ENCODE assay signal across 8 cellular contexts in genomic region chr17:28318759-28319660, GRCh38. TPM values are rescaled to one million over a fixed set of nuclear protein-coding genes. Genes with fewer than 3 reads are reported as not detected.
DNase-seq lines count a peak whose midpoint lies in the region; ATAC-seq and TF ChIP-seq lines count a peak whose summit lies in the region.

Gene TMEM97 (plus strand): TSS chr17:28319200. CDS start chr17:28319240, 40 bp downstream.

- peaks cover 17 to 33% of the 10 kb centered on the region in 2 donors for H3K36me3 Mint-ChIP-seq in activated naive CD4-positive, alpha-beta T cell treated with anti-CD3 and anti-CD28 coated beads, Interleukin-2, amount 50 U/mL, for 72 hours
- H3K36me3 Mint-ChIP-seq in glutamatergic neuron (ENCODE audit: unreplicated experiment) (no peaks in the 10 kb centered on the region), osteocyte (ENCODE audit: unreplicated experiment) (no peaks in the 10 kb centered on the region)

- H3K27me3 Mint-ChIP-seq in glutamatergic neuron (ENCODE audit: unreplicated experiment), result peaks cover 17% of the 10 kb centered on the region
- no peaks in the 10 kb centered on the region for H3K27me3 Mint-ChIP-seq in osteocyte (ENCODE audit: unreplicated experiment)

- DNase-seq in NCI-H1105 treated with DMSO at 0.1 percent for 48 hours (lab: John Stamatoyannopoulos, UW) (peak; percentile 98), SKM-1 treated with dmso at 0.1 percent for 144 hours (lab: John Stamatoyannopoulos, UW; ENCODE audit: unreplicated experiment) (peak; percentile 97), glutamatergic neuron (peak; percentile 98), osteocyte (ENCODE audit: extremely low spot score, unreplicated experiment) (peak; percentile 98)
- DNase-seq in activated naive CD4-positive, alpha-beta T cell treated with anti-CD3 and anti-CD28 coated beads, Interleukin-2, amount 50 U/mL, for 72 hours (ENCODE audit: low spot score in 2 of 2), result peak; percentile 93 to 95

- peak; percentile 96 for ATAC-seq in HG02678 (IDR thresholded peaks at IDR 0.05; ENCODE audit: unreplicated experiment)
- ATAC-seq in activated naive CD4-positive, alpha-beta T cell treated with anti-CD3 and anti-CD28 coated beads, Interleukin-2, amount 50 U/mL, for 72 hours, result peak; percentile 98 to 99

- H3K9me3 Mint-ChIP-seq in activated naive CD4-positive, alpha-beta T cell treated with anti-CD3 and anti-CD28 coated beads, Interleukin-2, amount 50 U/mL, for 72 hours, result no peaks in the 10 kb centered on the region
- peaks cover 10% of the 10 kb centered on the region for H3K9me3 Mint-ChIP-seq in glutamatergic neuron (ENCODE audit: unreplicated experiment)
- no peaks in the 10 kb centered on the region for H3K9me3 Mint-ChIP-seq in osteocyte (ENCODE audit: unreplicated experiment)

- peak within 1 kb of the TSS; percentile 85 to 94 for H3K27ac Mint-ChIP-seq in activated naive CD4-positive, alpha-beta T cell treated with anti-CD3 and anti-CD28 coated beads, Interleukin-2, amount 50 U/mL, for 72 hours
- peak within 1 kb of the TSS; percentile 99 for H3K27ac Mint-ChIP-seq in glutamatergic neuron (ENCODE audit: unreplicated experiment)
- H3K27ac Mint-ChIP-seq in osteocyte (ENCODE audit: unreplicated experiment), result peak within 1 kb of the TSS; percentile 81

- H3K9me3 ChIP-seq in thymus (ENCODE audit: control insufficient read depth), result no peaks in the 10 kb centered on the region

- no peak within 1 kb of the TSS for H3K27ac ChIP-seq in thymus (ENCODE audit: low read depth)

- peak within 1 kb of the TSS; percentile 55 for H3K4me3 ChIP-seq in thymus (ENCODE audit: low read length)

- H3K4me1 Mint-ChIP-seq in glutamatergic neuron (ENCODE audit: low read depth, unreplicated experiment), result peaks cover 27% of the 10 kb centered on the region
- H3K4me1 Mint-ChIP-seq in osteocyte (ENCODE audit: unreplicated experiment), result peaks cover 45% of the 10 kb centered on the region

- peak within 1 kb of the TSS; percentile 83 for H3K4me3 Mint-ChIP-seq in glutamatergic neuron (ENCODE audit: unreplicated experiment)
- H3K4me3 Mint-ChIP-seq in osteocyte (ENCODE audit: unreplicated experiment), result peak within 1 kb of the TSS; percentile 90

- H3K27me3 ChIP-seq in thymus (ENCODE audit: control insufficient read depth, insufficient read depth), result no peaks in the 10 kb centered on the region

- H3K4me1 ChIP-seq in thymus (ENCODE audit: control insufficient read depth, insufficient read depth, low read length), result peaks cover 10% of the 10 kb centered on the region

- TF ChIP-seq CTCF in GM12873 (IDR thresholded peaks at IDR 0.05; ENCODE audit: insufficient read depth, low read depth, low read length, missing control alignments), result peak; percentile 1
- TF ChIP-seq CTCF in glutamatergic neuron (IDR thresholded peaks at IDR 0.05; ENCODE audit: partially characterized antibody, unreplicated experiment), result no peak
- peak; percentile 28 for TF ChIP-seq CTCF in osteocyte (IDR thresholded peaks at IDR 0.05)

- under 1% methylated on average over 75 of the region's 75 CpGs for WGBS in thymus

- no peaks in the 10 kb centered on the region for H3K36me3 ChIP-seq in thymus (ENCODE audit: control insufficient read depth, insufficient read depth)

RNA-seq across cellular contexts. Expression of gene TMEM97, which starts in this region (rescaled TPM):
- total RNA-seq in activated naive CD4-positive, alpha-beta T cell treated with anti-CD3 and anti-CD28 coated beads, Interleukin-2, amount 50 U/mL, for 72 hours, result 10 to 100 TPM; 24.5 to 31.1 TPM
- total RNA-seq in glutamatergic neuron (ENCODE audit: unreplicated experiment), result 170 TPM
- total RNA-seq in osteocyte, result 58.5 and 60.5 TPM in 2 replicates
- polyA plus RNA-seq in thymus, result 3.3 TPM
